Comparison of ENCODE assay signal across 8 cellular contexts in the genomic region with DNA sequence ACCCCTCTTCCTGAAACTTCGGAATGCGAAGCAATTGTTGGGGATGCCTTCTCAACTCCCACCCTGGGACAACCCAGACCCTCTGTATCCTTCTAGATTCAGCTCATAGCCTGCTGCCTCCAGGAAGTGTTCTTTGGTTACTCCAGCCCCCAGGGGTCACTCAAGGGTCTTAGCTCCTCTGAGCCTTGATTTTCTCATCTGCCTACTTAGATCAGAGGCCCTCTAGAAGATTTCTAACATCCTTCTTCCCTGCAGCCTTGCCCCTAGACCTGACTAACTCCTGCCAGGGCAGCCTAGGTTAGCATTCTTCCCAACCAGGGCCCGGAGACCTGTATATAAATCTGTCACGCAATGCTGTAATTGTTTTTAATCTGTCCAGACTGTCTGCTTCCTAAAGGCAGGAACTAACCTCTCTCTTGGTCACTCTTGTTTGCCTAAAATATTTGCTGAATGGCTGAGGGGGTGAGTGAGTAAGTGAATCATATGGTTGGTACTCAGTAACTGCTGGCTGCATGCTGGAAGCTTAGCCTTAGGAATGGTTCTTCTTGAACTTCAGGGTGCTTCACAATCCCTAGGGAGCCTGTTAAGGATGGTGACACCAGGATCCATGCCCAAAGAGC. TPM values are rescaled to one million over a fixed set of nuclear protein-coding genes. Genes with fewer than 3 reads are reported as not detected.
A peak's percentile ranks its signal among the peaks of the same experiment; 100 is the strongest.
DNase-seq lines count a peak whose midpoint lies in the region; ATAC-seq and TF ChIP-seq lines count a peak whose summit lies in the region.

No MANE protein-coding gene starts in this region.

- H3K27ac Mint-ChIP-seq in CD8-positive, alpha-beta T cell: peak overlapping the region; percentile 94

- peaks cover 68% of the 10 kb centered on the region for H3K4me1 Mint-ChIP-seq in CD8-positive, alpha-beta T cell (ENCODE audit: low read depth)

- ATAC-seq in CD8-positive, alpha-beta T cell: no peak
- ATAC-seq in lower lobe of right lung: peak; percentile 17 to 27
- no peak for ATAC-seq in body of pancreas
- ATAC-seq in HG03571 (IDR thresholded peaks at IDR 0.05; ENCODE audit: unreplicated experiment): no peak

- no peaks in the 10 kb centered on the region for H4K20me1 ChIP-seq in Loucy (ENCODE audit: insufficient read depth, low read length, poor library complexity, severe bottlenecking)

- no peak overlapping the region for H3K4me3 ChIP-seq in CD8-positive, alpha-beta T cell (ENCODE audit: low read depth, low read length)
- H3K4me3 ChIP-seq in Loucy (ENCODE audit: low read length, poor library complexity, severe bottlenecking) (no peak overlapping the region), astrocyte of the cerebellum (ENCODE audit: low read depth, low read length) (no peak overlapping the region), lower lobe of right lung (no peak overlapping the region), body of pancreas (no peak overlapping the region), suprapubic skin (no peak overlapping the region)

- no peaks in the 10 kb centered on the region for H3K9me3 ChIP-seq in CD8-positive, alpha-beta T cell (ENCODE audit: low read length)
- H3K9me3 ChIP-seq in Loucy (ENCODE audit: insufficient read depth, low read depth, low read length) (no peaks in the 10 kb centered on the region), lower lobe of right lung (no peaks in the 10 kb centered on the region), body of pancreas (no peaks in the 10 kb centered on the region), suprapubic skin (no peaks in the 10 kb centered on the region)

- peak overlapping the region; percentile 35 for H3K4me3 Mint-ChIP-seq in CD8-positive, alpha-beta T cell

- TF ChIP-seq POLR2A in body of pancreas (IDR thresholded peaks at IDR 0.05): no peak
- no peak for TF ChIP-seq POLR2A in suprapubic skin (IDR thresholded peaks at IDR 0.05)

- peaks cover 65% of the 10 kb centered on the region for H3K4me1 ChIP-seq in CD8-positive, alpha-beta T cell (ENCODE audit: insufficient read depth, low read length)
- peaks cover 35% of the 10 kb centered on the region for H3K4me1 ChIP-seq in Loucy (ENCODE audit: insufficient read depth, low read length, poor library complexity, severe bottlenecking)
- peaks cover 46% of the 10 kb centered on the region for H3K4me1 ChIP-seq in lower lobe of right lung
- peaks cover 11% of the 10 kb centered on the region for H3K4me1 ChIP-seq in body of pancreas
- peaks cover 32% of the 10 kb centered on the region for H3K4me1 ChIP-seq in suprapubic skin

- peaks cover 29% of the 10 kb centered on the region for H3K79me2 ChIP-seq in Loucy (ENCODE audit: insufficient read depth, low read length)

- no peaks in the 10 kb centered on the region for H3K27me3 ChIP-seq in CD8-positive, alpha-beta T cell (ENCODE audit: insufficient read depth, low read length)
- H3K27me3 ChIP-seq in Loucy (ENCODE audit: insufficient read depth, low read length, poor library complexity, severe bottlenecking): no peaks in the 10 kb centered on the region
- H3K27me3 ChIP-seq in lower lobe of right lung (ENCODE audit: low read depth): no peaks in the 10 kb centered on the region
- H3K27me3 ChIP-seq in body of pancreas: no peaks in the 10 kb centered on the region
- H3K27me3 ChIP-seq in suprapubic skin: no peaks in the 10 kb centered on the region

- H3K9me2 ChIP-seq in Loucy (replicated peaks; ENCODE audit: low read depth, low read length): no peaks in the 10 kb centered on the region

- no peak overlapping the region for H3K9ac ChIP-seq in Loucy (ENCODE audit: low read depth, low read length, poor library complexity, severe bottlenecking)

- 85 to 86% methylated on average over 4 of the region's 4 CpGs for WGBS in body of pancreas, 2 donors
- WGBS in suprapubic skin: 59% methylated on average over 4 of the region's 4 CpGs

- no peaks in the 10 kb centered on the region for H3F3A ChIP-seq in Loucy (ENCODE audit: low read depth)

- peaks cover 21% of the 10 kb centered on the region for H3K36me3 Mint-ChIP-seq in CD8-positive, alpha-beta T cell

- no peaks in the 10 kb centered on the region for H3K27me3 Mint-ChIP-seq in CD8-positive, alpha-beta T cell (ENCODE audit: low read depth)

- H3K27ac ChIP-seq in CD8-positive, alpha-beta T cell (ENCODE audit: low read depth, low read length): peak overlapping the region; percentile 18
- H3K27ac ChIP-seq in lower lobe of right lung (peak overlapping the region; percentile 32), body of pancreas (no peak overlapping the region), suprapubic skin (no peak overlapping the region)

- in situ Hi-C loops in astrocyte of the cerebellum (cut with HindIII; ENCODE audit: low sequenced_read_pairs): loop anchor here (5.0 kb wide), 1 partner anchor 34 kb away; no protein-coding TSS in a partner anchor

- intact Hi-C loops in CD8-positive, alpha-beta T cell (cut with DNase I, micrococcal nuclease): loop anchor here (1.0 to 10.0 kb wide), 7 partner anchors 8 to 746 kb away; a partner anchor contains a TSS
- intact Hi-C loops in lower lobe of right lung (cut with DNase I) (no loop called here), body of pancreas (cut with DNase I) (no loop called here)

- H3K4me2 ChIP-seq in Loucy (ENCODE audit: low read depth, low read length, poor library complexity, severe bottlenecking): peak overlapping the region; percentile 67

- no peak overlapping the region for H2AFZ ChIP-seq in Loucy (ENCODE audit: low read length)

- CTCF ChIA-PET in CD8-positive, alpha-beta T cell (lab: Charles Lee): interaction anchor here (0.5 to 2.7 kb wide), 5 partner anchors 9 to 263 kb away, joined by 3 to 19 read pairs (median 8); a partner anchor contains a TSS

- H3K36me3 ChIP-seq in CD8-positive, alpha-beta T cell (ENCODE audit: insufficient read depth, low read length): no peaks in the 10 kb centered on the region
- no peaks in the 10 kb centered on the region for H3K36me3 ChIP-seq in Loucy (ENCODE audit: insufficient read depth, low read length)
- peaks cover 5% of the 10 kb centered on the region for H3K36me3 ChIP-seq in lower lobe of right lung
- no peaks in the 10 kb centered on the region for H3K36me3 ChIP-seq in body of pancreas (replicated peaks in 1 of 2; ENCODE audit: insufficient read depth in 1 of 2, low read depth in 2 of 2)
- H3K36me3 ChIP-seq in suprapubic skin: no peaks in the 10 kb centered on the region

- TF ChIP-seq EP300 in suprapubic skin (IDR thresholded peaks at IDR 0.05): no peak

- no peak for DNase-seq in CD8-positive, alpha-beta T cell
- DNase-seq in astrocyte of the cerebellum (ENCODE audit: low read depth) (peak; percentile 24), lower lobe of right lung (no peak), body of pancreas (no peak), occipital lobe (lab: John Stamatoyannopoulos, UW) (no peak), suprapubic skin (ENCODE audit: low spot score in 2 of 2) (no peak)

- TF ChIP-seq CTCF in CD8-positive, alpha-beta T cell (IDR thresholded peaks at IDR 0.05): no peak
- no peak for TF ChIP-seq CTCF in Loucy (conservative IDR thresholded peaks at IDR 0.05; ENCODE audit: low read length)
- no peak for TF ChIP-seq CTCF in astrocyte of the cerebellum (IDR thresholded peaks at IDR 0.05; ENCODE audit: low read depth, low read length, missing control alignments)
- no peak for TF ChIP-seq CTCF in lower lobe of right lung (IDR thresholded peaks at IDR 0.05)
- no peak for TF ChIP-seq CTCF in body of pancreas (IDR thresholded peaks at IDR 0.05)
- no peak for TF ChIP-seq CTCF in suprapubic skin (IDR thresholded peaks at IDR 0.05)

- POLR2A ChIA-PET in CD8-positive, alpha-beta T cell (lab: Charles Lee): interaction anchor here (1.3 kb wide), 1 partner anchor 25 kb away, joined by 4 read pairs; no protein-coding TSS in a partner anchor

- H3K9me3 Mint-ChIP-seq in CD8-positive, alpha-beta T cell: no peaks in the 10 kb centered on the region

RNA-seq across cellular contexts. Expression of a gene that starts 8.2 kb away (rescaled TPM):
- 10 to 100 TPM; 27.1 to 29.0 TPM for total RNA-seq in CD8-positive, alpha-beta T cell
- total RNA-seq in lower lobe of right lung (57.6 TPM), body of pancreas (10 to 100 TPM; 11.5 to 19.5 TPM), occipital lobe (10.1 TPM), suprapubic skin (10 to 100 TPM; 11.6 to 16.3 (median 14.8) TPM)

Comparison
In these comparisons a context has a peak if more than half of its experiments do, and no peak if none do; other contexts are left out.
1. ATAC-seq: peak in lower lobe of right lung (2 of 2); none in CD8-positive, alpha-beta T cell (single experiment), body of pancreas (single experiment) and HG03571 (single experiment).
2. H3K27ac ChIP-seq: peak in CD8-positive, alpha-beta T cell (single experiment) and lower lobe of right lung (single experiment); none in body of pancreas (0 of 4) and suprapubic skin (single experiment).
3. intact Hi-C loops: an anchor here in CD8-positive, alpha-beta T cell (1.0 to 10.0 kb wide); none called in lower lobe of right lung and body of pancreas.